In the genomic region with DNA sequence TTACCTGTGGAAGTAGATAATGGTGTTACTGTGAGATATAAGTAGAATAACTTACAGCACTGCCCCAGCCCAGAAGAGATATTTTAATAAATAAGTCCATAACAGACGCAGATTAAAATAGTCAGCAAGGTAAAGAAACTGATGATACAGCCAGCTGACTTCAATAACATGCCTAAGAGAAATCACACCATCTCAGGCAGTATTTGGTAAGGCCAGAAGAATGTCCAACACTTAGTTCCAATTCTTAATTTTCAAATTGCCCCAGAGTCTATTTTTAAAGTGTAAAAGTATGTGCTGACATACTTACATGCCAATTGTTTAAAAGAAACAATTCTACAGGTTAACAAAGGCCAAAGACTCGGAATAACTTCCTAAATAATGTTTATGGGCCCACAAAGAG, we compare ENCODE assay signal across 9 cellular contexts. TPM values are rescaled to one million over a fixed set of nuclear protein-coding genes. Genes with fewer than 3 reads are reported as not detected.
A peak's percentile ranks its signal among the peaks of the same experiment; 100 is the strongest.
DNase-seq lines count a peak whose midpoint lies in the region; ATAC-seq and TF ChIP-seq lines count a peak whose summit lies in the region.
"Had no signal": no experiment of that assay in that cellular context is flagged by ENCODE, and none has a peak within 500 bp of the region (broad histone marks: within the 10 kb centered on the region; RNA-seq: fewer than 3 reads in every experiment).

No MANE protein-coding gene starts in this region.

- POLR2A ChIA-PET in AG04450 (lab: Yijun Ruan, JAX), result no interaction called here

- H3K4me1 Mint-ChIP-seq in natural killer cell treated with Interleukin-12 subunit alpha and Interleukin-12 subunit beta and Interleukin-15 and Interleukin-18, amount 100 ng/mL, for 72 hours (ENCODE audit: low read depth in 2 of 2), result peaks cover 14 to 25% of the 10 kb centered on the region in 2 donors

- peaks cover 27 to 65% of the 10 kb centered on the region in 2 donors for H3K27me3 Mint-ChIP-seq in natural killer cell treated with Interleukin-12 subunit alpha and Interleukin-12 subunit beta and Interleukin-15 and Interleukin-18, amount 100 ng/mL, for 72 hours

- ATAC-seq in natural killer cell treated with Interleukin-12 subunit alpha and Interleukin-12 subunit beta and Interleukin-15 and Interleukin-18, amount 100 ng/mL, for 72 hours, result no peak
- no peak for ATAC-seq in GM21723 (IDR thresholded peaks at IDR 0.05; ENCODE audit: unreplicated experiment)
- ATAC-seq in HG03457 (IDR thresholded peaks at IDR 0.05; ENCODE audit: unreplicated experiment), result no peak

- peak overlapping the region; percentile 88 for H3K4me3 Mint-ChIP-seq in natural killer cell treated with Interleukin-12 subunit alpha and Interleukin-12 subunit beta and Interleukin-15 and Interleukin-18, amount 100 ng/mL, for 72 hours

- no peaks in the 10 kb centered on the region for H3K36me3 Mint-ChIP-seq in natural killer cell treated with Interleukin-12 subunit alpha and Interleukin-12 subunit beta and Interleukin-15 and Interleukin-18, amount 100 ng/mL, for 72 hours

- H3K9me3 ChIP-seq in AG04450 (ENCODE audit: control insufficient read depth, insufficient read depth, low read length), result no peaks in the 10 kb centered on the region
- H3K9me3 ChIP-seq in KOPT-K1 (ENCODE audit: insufficient read depth, low read length, poor library complexity, severe bottlenecking), result no peaks in the 10 kb centered on the region

- H3K4me3 ChIP-seq in AG04450 (ENCODE audit: low read depth, low read length) (peak overlapping the region; percentile 81), choroid plexus epithelial cell (ENCODE audit: low read depth, low read length) (peak overlapping the region; percentile 80)

- H3K27ac Mint-ChIP-seq in natural killer cell treated with Interleukin-12 subunit alpha and Interleukin-12 subunit beta and Interleukin-15 and Interleukin-18, amount 100 ng/mL, for 72 hours, result no peak overlapping the region

- DNase-seq in AG04450 (ENCODE audit: low read depth, low spot score) (no peak), choroid plexus epithelial cell (ENCODE audit: low read depth) (peak; percentile 58), GOT3 (lab: John Stamatoyannopoulos, UW) (no peak), amygdala (lab: John Stamatoyannopoulos, UW) (no peak)
- DNase-seq in natural killer cell treated with Interleukin-12 subunit alpha and Interleukin-12 subunit beta and Interleukin-15 and Interleukin-18, amount 100 ng/mL, for 72 hours (ENCODE audit: low spot score), result no peak
- DNase-seq: nucleus accumbens had no signal

- TF ChIP-seq CTCF in AG04450 (IDR thresholded peaks at IDR 0.05; ENCODE audit: low read depth, low read length) (no peak), choroid plexus epithelial cell (conservative IDR thresholded peaks at IDR 0.05; ENCODE audit: low read depth, low read length) (no peak)

- peaks cover 3% of the 10 kb centered on the region; the same call in 1 of the 2 replicates for H3K36me3 ChIP-seq in KOPT-K1 (ENCODE audit: insufficient read depth, low read length)

- H3K27ac ChIP-seq in AG04450 (ENCODE audit: low read depth, low read length), result no peak overlapping the region
- H3K27ac ChIP-seq in KOPT-K1 (ENCODE audit: low read depth, low read length, poor library complexity, severe bottlenecking), result peak overlapping the region; percentile 80

- H3K27me3 ChIP-seq in AG04450 (ENCODE audit: control insufficient read depth, insufficient read depth, low read length), result no peaks in the 10 kb centered on the region

- CTCF ChIA-PET in AG04450 (lab: Charles Lee), result no interaction called here

- no peaks in the 10 kb centered on the region for H3K9me3 Mint-ChIP-seq in natural killer cell treated with Interleukin-12 subunit alpha and Interleukin-12 subunit beta and Interleukin-15 and Interleukin-18, amount 100 ng/mL, for 72 hours

RNA-seq across cellular contexts. Expression of gene GNB4, which starts 1.6 kb away (rescaled TPM):
- polyA plus RNA-seq in AG04450 (2011; rRNA removed), result 71.6 and 88.5 TPM in 2 replicates
- polyA minus RNA-seq in AG04450 (2011; rRNA and poly(A)+ RNA removed), result 101 and 154 TPM in 2 replicates
- total RNA-seq in natural killer cell treated with Interleukin-12 subunit alpha and Interleukin-12 subunit beta and Interleukin-15 and Interleukin-18, amount 100 ng/mL, for 72 hours, result 1 to 10 TPM; 7.2 TPM
